8 cellular contexts compared by ENCODE assay signal in genomic region chr15:99732711-99733267, GRCh38. TPM values are rescaled to one million over a fixed set of nuclear protein-coding genes. Genes with fewer than 3 reads are reported as not detected.
A peak's percentile ranks its signal among the peaks of the same experiment; 100 is the strongest.
DNase-seq lines count a peak whose midpoint lies in the region; ATAC-seq, FAIRE-seq and TF ChIP-seq lines count a peak whose summit lies in the region.

No MANE protein-coding gene starts in this region.

- no peaks in the 10 kb centered on the region for H3K9me2 ChIP-seq in GM23248 (ENCODE audit: insufficient read depth)

- TF ChIP-seq CTCF in LNCaP clone FGC (IDR thresholded peaks at IDR 0.05; ENCODE audit: control insufficient read depth, extremely low read depth, insufficient read depth) = no peak
- TF ChIP-seq CTCF in lung (IDR thresholded peaks at IDR 0.05; ENCODE audit: control extremely low read depth, extremely low read depth) = no peak
- no peak for TF ChIP-seq CTCF in D721Med (IDR thresholded peaks at IDR 0.05; ENCODE audit: insufficient read depth, missing control alignments)

- WGBS in GM23248 (ENCODE audit: low coverage in 1 of 2, low lambda C conversion rate in 2 of 2, missing lambda C conversion rate in 2 of 2), 2 experiments = 1% methylated on average over 30 to 33 of the region's 49 CpGs
- WGBS in lung, 2 donors = 0 to 1% methylated on average over 48 to 49 of the region's 49 CpGs
- 2% methylated on average over 49 of the region's 49 CpGs for WGBS in thymus

- H2AFZ ChIP-seq in GM23248 = peak overlapping the region; percentile 89

- DNase-seq in GM23248 (no peak), LNCaP clone FGC (ENCODE audit: low read depth) (no peak), caudate nucleus (lab: John Stamatoyannopoulos, UW) (peak in 5 of 61 donors; percentile 36 to 68 (median 49)), lung (ENCODE audit: low spot score) (no peak), D721Med (ENCODE audit: insufficient read length, low spot score) (no peak), DMS153 treated with DMSO at 0.1 percent for 48 hours (lab: John Stamatoyannopoulos, UW; ENCODE audit: unreplicated experiment) (no peak)

- H3F3A ChIP-seq in GM23248 (ENCODE audit: insufficient read depth) = peaks cover 3% of the 10 kb centered on the region; the same call in 1 of the 2 replicates

- H4K20me1 ChIP-seq in GM23248 (ENCODE audit: insufficient read depth) = no peaks in the 10 kb centered on the region

- in situ Hi-C loops in GM23248 (cut with MboI) = loop anchor here (10.0 to 25.0 kb wide), 2 partner anchors 62 to 620 kb away; partner anchors contain the start of gene SYNM

- no peak for FAIRE-seq in D721Med (lab: Jason Lieb, UNC)

- H3K36me3 ChIP-seq in GM23248 (ENCODE audit: low read depth) (no peaks in the 10 kb centered on the region), lung (ENCODE audit: control insufficient read depth in 2 of 2, insufficient read depth in 2 of 2, low read length in 2 of 2) (peaks cover 0 to 9% of the 10 kb centered on the region in 2 donors), thymus (ENCODE audit: control insufficient read depth, insufficient read depth) (peaks cover 17% of the 10 kb centered on the region)

- peak overlapping the region; percentile 95 for H3K4me2 ChIP-seq in GM23248 (ENCODE audit: unreplicated experiment)

- H3K4me3 ChIP-seq in GM23248 = peak overlapping the region; percentile 85
- H3K4me3 ChIP-seq in LNCaP clone FGC (ENCODE audit: low read depth, low read length) = peak overlapping the region; percentile 71
- H3K4me3 ChIP-seq in lung = peak overlapping the region; percentile 84
- H3K4me3 ChIP-seq in thymus (ENCODE audit: low read length) = peak overlapping the region; percentile 88

- no peaks in the 10 kb centered on the region for H3K27me3 ChIP-seq in GM23248 (replicated peaks; ENCODE audit: insufficient read depth)
- no peaks in the 10 kb centered on the region for H3K27me3 ChIP-seq in lung (ENCODE audit: control insufficient read depth, insufficient read depth)
- H3K27me3 ChIP-seq in thymus (ENCODE audit: control insufficient read depth, insufficient read depth) = no peaks in the 10 kb centered on the region

- peak overlapping the region; percentile 74 for H3K9ac ChIP-seq in GM23248

- H3K9me3 ChIP-seq in GM23248 (ENCODE audit: low read depth) = no peaks in the 10 kb centered on the region
- no peaks in the 10 kb centered on the region for H3K9me3 ChIP-seq in lung (ENCODE audit: control insufficient read depth in 2 of 2, insufficient read depth in 1 of 2, low read length in 1 of 2)
- H3K9me3 ChIP-seq in thymus (ENCODE audit: control insufficient read depth) = no peaks in the 10 kb centered on the region

- no peaks in the 10 kb centered on the region for H3K79me2 ChIP-seq in GM23248 (ENCODE audit: insufficient read depth)

- H3K4me1 ChIP-seq in GM23248 (ENCODE audit: insufficient read depth) (peaks cover 12% of the 10 kb centered on the region), lung (ENCODE audit: control insufficient read depth in 2 of 2, insufficient read depth in 2 of 2, low read length in 2 of 2) (peaks cover 0 to 6% of the 10 kb centered on the region in 2 donors), thymus (ENCODE audit: control insufficient read depth, insufficient read depth, low read length) (peaks cover 7% of the 10 kb centered on the region)

- ATAC-seq in GM18499 (IDR thresholded peaks at IDR 0.05; ENCODE audit: insufficient read depth, unreplicated experiment) = peak; percentile 16
- ATAC-seq in lung (ENCODE audit: insufficient read depth, low FRiP score) = peak; percentile 27

- H3K27ac ChIP-seq in GM23248 (no peak overlapping the region), caudate nucleus (ENCODE audit: low read depth, low read length) (peak overlapping the region; percentile 22), lung (ENCODE audit: low read depth in 1 of 2, low read length in 1 of 2) (peak overlapping the region; percentile 76 to 86), thymus (ENCODE audit: low read depth) (peak overlapping the region; percentile 78)

RNA-seq across cellular contexts. Expression of gene LYSMD4, which starts 0.4 kb away (rescaled TPM):
- total RNA-seq in GM23248 (2014; rRNA removed; shearing (Covaris generic)) = 3.2 and 8.1 TPM in 2 replicates
- polyA plus RNA-seq in GM23248 (2016; fragmentation: Nextera tagmentation; extraction: Ambion mirVana) = 4.8 and 5.2 TPM in 2 replicates
- total RNA-seq in lung = 10 to 100 TPM; 11.8 to 12.4 TPM
- polyA plus RNA-seq in lung = 1 to 10 TPM; 3.7 to 7.2 TPM
- polyA plus RNA-seq in thymus = 10.7 TPM
